In the genomic region with DNA sequence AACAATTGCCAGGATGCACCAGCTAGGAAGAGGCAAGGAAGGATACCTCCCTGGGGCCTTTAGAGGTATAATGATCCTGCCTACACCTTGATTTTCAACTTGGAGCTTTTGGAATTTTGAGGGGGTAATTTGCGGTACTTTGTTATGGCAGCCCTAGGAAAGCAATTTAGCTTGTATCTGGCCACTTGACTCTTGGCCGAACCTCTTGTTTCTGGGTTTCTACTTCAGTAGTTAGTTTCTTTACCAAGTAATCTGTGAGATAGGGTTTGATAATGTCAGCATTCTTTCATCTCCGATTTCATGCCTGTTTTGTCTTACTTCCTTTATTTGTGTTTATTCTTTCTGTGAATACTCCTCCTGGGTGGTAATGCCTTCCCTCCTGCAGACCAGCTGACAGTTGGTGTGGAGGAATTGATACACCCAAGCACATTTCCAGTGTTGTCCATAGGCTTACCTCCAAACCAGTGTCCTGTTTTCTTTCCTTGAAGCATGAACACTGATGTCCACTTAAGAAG, we compare ENCODE assay signal across 23 cellular contexts.
DNase-seq lines count a peak whose midpoint lies in the region; ATAC-seq and TF ChIP-seq lines count a peak whose summit lies in the region.
"Had no signal": no experiment of that assay in that cellular context is flagged by ENCODE, and none has a peak within 500 bp of the region (broad histone marks: within the 10 kb centered on the region; RNA-seq: fewer than 3 reads in every experiment).

No MANE protein-coding gene starts in this region.

- peaks cover 35% of the 10 kb centered on the region for H3K36me3 Mint-ChIP-seq in activated naive CD8-positive, alpha-beta T cell treated with anti-CD3 and anti-CD28 coated beads for 36 hours
- H3K36me3 Mint-ChIP-seq in activated naive CD8-positive, alpha-beta T cell treated with anti-CD3 and anti-CD28 coated beads, Interleukin-2, amount 50 U/mL, for 24 hours (ENCODE audit: low read depth), result peaks cover 25% of the 10 kb centered on the region
- H3K36me3 Mint-ChIP-seq in nephron (ENCODE audit: low read depth), result peaks cover 3% of the 10 kb centered on the region

- no peak overlapping the region for H3K4me3 Mint-ChIP-seq in activated naive CD8-positive, alpha-beta T cell treated with anti-CD3 and anti-CD28 coated beads for 36 hours
- H3K4me3 Mint-ChIP-seq in activated naive CD8-positive, alpha-beta T cell treated with anti-CD3 and anti-CD28 coated beads, Interleukin-2, amount 50 U/mL, for 24 hours, result no peak overlapping the region
- H3K4me3 Mint-ChIP-seq in nephron, result no peak overlapping the region
- H3K4me3 Mint-ChIP-seq: CD4-positive, alpha-beta T cell; H9; HFFc6; IgD-negative memory B cell had no signal

- H3K9me3 Mint-ChIP-seq in activated naive CD8-positive, alpha-beta T cell treated with anti-CD3 and anti-CD28 coated beads for 36 hours, result no peaks in the 10 kb centered on the region
- no peaks in the 10 kb centered on the region for H3K9me3 Mint-ChIP-seq in activated naive CD8-positive, alpha-beta T cell treated with anti-CD3 and anti-CD28 coated beads, Interleukin-2, amount 50 U/mL, for 24 hours
- no peaks in the 10 kb centered on the region for H3K9me3 Mint-ChIP-seq in nephron
- H3K9me3 Mint-ChIP-seq: CD4-positive, alpha-beta T cell; H9; HFFc6; IgD-negative memory B cell had no signal

- intact Hi-C loops in upper lobe of right lung (cut with DNase I), result no loop called here

- ATAC-seq in activated naive CD8-positive, alpha-beta T cell treated with anti-CD3 and anti-CD28 coated beads, Interleukin-2, amount 50 U/mL, for 24 hours, result no peak
- no peak for ATAC-seq in upper lobe of right lung
- ATAC-seq: A549, Panc1 had no signal

- no peaks in the 10 kb centered on the region for H3K27me3 Mint-ChIP-seq in activated naive CD8-positive, alpha-beta T cell treated with anti-CD3 and anti-CD28 coated beads for 36 hours
- no peaks in the 10 kb centered on the region for H3K27me3 Mint-ChIP-seq in activated naive CD8-positive, alpha-beta T cell treated with anti-CD3 and anti-CD28 coated beads, Interleukin-2, amount 50 U/mL, for 24 hours
- H3K27me3 Mint-ChIP-seq in nephron (ENCODE audit: low read depth), result no peaks in the 10 kb centered on the region
- H3K27me3 Mint-ChIP-seq: CD4-positive, alpha-beta T cell; IgD-negative memory B cell had no signal

- no peaks in the 10 kb centered on the region for H3K9me3 ChIP-seq in SJSA1 (replicated peaks)
- H3K9me3 ChIP-seq in upper lobe of right lung, result no peaks in the 10 kb centered on the region
- H3K9me3 ChIP-seq: A549; BLaER1 treated with 17β-estradiol and CSF1 and Interleukin-3, amounts not matched to agents 10 nM and 100 nM had no signal

- DNase-seq in activated naive CD8-positive, alpha-beta T cell treated with anti-CD3 and anti-CD28 coated beads for 36 hours, result no peak
- no peak for DNase-seq in activated naive CD8-positive, alpha-beta T cell treated with anti-CD3 and anti-CD28 coated beads, Interleukin-2, amount 50 U/mL, for 24 hours
- DNase-seq in SJSA1 (ENCODE audit: low read depth in 1 of 2, low spot score in 2 of 2) (peak in 1 of 2 experiments; percentile 61), upper lobe of right lung (no peak)
- no peak for DNase-seq in stimulated activated CD4-positive, alpha-beta T cell treated with anti-CD3 and anti-CD28 coated beads, Interleukin-4, amount 100 ng/mL, for 1 hour
- DNase-seq in activated CD4-positive, CD25-positive, alpha-beta regulatory T cell (lab: John Stamatoyannopoulos, UW), result no peak
- DNase-seq: AML-193; CD4-positive, alpha-beta T cell; H9; HFFc6; NCI-H1048; NCI-H1417; NCI-H1694 treated with DMSO at 0.1 percent for 48 hours; NCI-H2081 treated with DMSO at 0.1 percent for 48 hours; NCI-H526 treated with DMSO at 0.1 percent for 48 hours; SHP77 had no signal

- H3K4me1 ChIP-seq in SJSA1 (replicated peaks) (peaks cover 44% of the 10 kb centered on the region), upper lobe of right lung (peaks cover 19% of the 10 kb centered on the region)

- peak overlapping the region; percentile 61 for H3K27ac Mint-ChIP-seq in activated naive CD8-positive, alpha-beta T cell treated with anti-CD3 and anti-CD28 coated beads for 36 hours
- no peak overlapping the region for H3K27ac Mint-ChIP-seq in activated naive CD8-positive, alpha-beta T cell treated with anti-CD3 and anti-CD28 coated beads, Interleukin-2, amount 50 U/mL, for 24 hours
- H3K27ac Mint-ChIP-seq in nephron, result peak overlapping the region; percentile 48 to 89 (median 85)
- H3K27ac Mint-ChIP-seq: CD4-positive, alpha-beta T cell; H9; HFFc6 had no signal

- H3K4me1 Mint-ChIP-seq in activated naive CD8-positive, alpha-beta T cell treated with anti-CD3 and anti-CD28 coated beads for 36 hours, result peaks cover 34% of the 10 kb centered on the region
- peaks cover 48% of the 10 kb centered on the region for H3K4me1 Mint-ChIP-seq in activated naive CD8-positive, alpha-beta T cell treated with anti-CD3 and anti-CD28 coated beads, Interleukin-2, amount 50 U/mL, for 24 hours
- H3K4me1 Mint-ChIP-seq in nephron, result peaks cover 73% of the 10 kb centered on the region

- H3K27me3 ChIP-seq in SJSA1 (replicated peaks), result no peaks in the 10 kb centered on the region
- no peaks in the 10 kb centered on the region for H3K27me3 ChIP-seq in upper lobe of right lung
- H3K27me3 ChIP-seq: BLaER1 treated with 17β-estradiol and CSF1 and Interleukin-3, amounts not matched to agents 10 nM and 100 nM had no signal

- TF ChIP-seq CTCF in nephron (IDR thresholded peaks at IDR 0.05; ENCODE audit: unreplicated experiment in 3 of 3) (no peak), upper lobe of right lung (IDR thresholded peaks at IDR 0.05) (no peak)

- H3K4me3 ChIP-seq in SJSA1, result no peak overlapping the region
- no peak overlapping the region for H3K4me3 ChIP-seq in upper lobe of right lung
- H3K4me3 ChIP-seq: A549; BLaER1 treated with 17β-estradiol and CSF1 and Interleukin-3, amounts not matched to agents 10 nM and 100 nM had no signal

- H3K27ac ChIP-seq in SJSA1 (0 out of 2 replicates have a peak overlapping the region, but pooled peaks have one; percentile 14), upper lobe of right lung (peak overlapping the region; percentile 21)
- H3K27ac ChIP-seq: A549; BLaER1 treated with 17β-estradiol and CSF1 and Interleukin-3, amounts not matched to agents 10 nM and 100 nM; KMS-11; RWPE1 had no signal

- peaks cover 5% of the 10 kb centered on the region for H3K36me3 ChIP-seq in SJSA1
- H3K36me3 ChIP-seq in upper lobe of right lung, result no peaks in the 10 kb centered on the region
